Comparison of ENCODE assay signal across 8 cellular contexts in genomic region chr19:5718579-5719273, GRCh38. TPM values are rescaled to one million over a fixed set of nuclear protein-coding genes. Genes with fewer than 3 reads are reported as not detected.
DNase-seq lines count a peak whose midpoint lies in the region; ATAC-seq and TF ChIP-seq lines count a peak whose summit lies in the region.

No MANE protein-coding gene starts in this region.

- TSS peak; percentile 98 for BruUV-seq in PC-9 (replicated peaks; lab: Mats Ljungman, UMichigan)

- H3K4me1 ChIP-seq in PC-9 (replicated peaks; ENCODE audit: insufficient read depth) (peaks cover 9% of the 10 kb centered on the region), right lobe of liver (peaks cover 2 to 22% (median 11%) of the 10 kb centered on the region in 4 donors), stomach smooth muscle (ENCODE audit: control insufficient read depth, insufficient read depth, low read length) (peaks cover 28% of the 10 kb centered on the region)

- H3K27ac ChIP-seq in PC-9 (peak overlapping the region; percentile 99), right lobe of liver (peak overlapping the region; percentile 82 to 90 (median 89)), stomach smooth muscle (ENCODE audit: low read length) (no peak overlapping the region)

- H3K9ac ChIP-seq in stomach smooth muscle (ENCODE audit: low read length in 2 of 2): peak overlapping the region; percentile 77 to 84

- ATAC-seq in right lobe of liver (no peak), sciatic nerve (no peak)

- H3K4me3 ChIP-seq in PC-9 (peak overlapping the region; percentile 97), astrocyte of the cerebellum (ENCODE audit: low read depth, low read length) (peak overlapping the region; percentile 80), right lobe of liver (peak overlapping the region; percentile 83 to 100 (median 85)), stomach smooth muscle (ENCODE audit: low read length in 2 of 2) (peak overlapping the region; percentile 97 to 98)

- H3F3A ChIP-seq in PC-9 (ENCODE audit: insufficient read depth, low read depth): peaks cover 23% of the 10 kb centered on the region

- H3K9me3 ChIP-seq in PC-9 (ENCODE audit: insufficient read depth, low read depth) (no peaks in the 10 kb centered on the region), right lobe of liver (no peaks in the 10 kb centered on the region), stomach smooth muscle (ENCODE audit: control insufficient read depth in 2 of 2, low read length in 2 of 2) (no peaks in the 10 kb centered on the region)

- no peaks in the 10 kb centered on the region for H3K9me2 ChIP-seq in PC-9 (ENCODE audit: insufficient read depth)

- H2AFZ ChIP-seq in PC-9: no peak overlapping the region

- WGBS in right lobe of liver (ENCODE audit: insufficient coverage, low coverage, low lambda C conversion rate, missing lambda C conversion rate): 18% methylated on average over 10 of the region's 11 CpGs

- in situ Hi-C loops in astrocyte of the cerebellum (cut with HindIII; ENCODE audit: low sequenced_read_pairs): no loop called here

- no peaks in the 10 kb centered on the region for H3K27me3 ChIP-seq in PC-9 (ENCODE audit: insufficient read depth, low read depth)
- no peaks in the 10 kb centered on the region for H3K27me3 ChIP-seq in right lobe of liver
- H3K27me3 ChIP-seq in stomach smooth muscle (ENCODE audit: control insufficient read depth in 1 of 2, insufficient read depth in 2 of 2, low read length in 2 of 2): no peaks in the 10 kb centered on the region

- intact Hi-C loops in PC-9 (cut with micrococcal nuclease; ENCODE audit: unreplicated experiment): no loop called here
- intact Hi-C loops in right lobe of liver (cut with DNase I): no loop called here
- intact Hi-C loops in sciatic nerve (cut with DNase I): no loop called here

- peaks cover 56% of the 10 kb centered on the region for H3K79me2 ChIP-seq in PC-9 (ENCODE audit: low read depth)

- H4K20me1 ChIP-seq in PC-9 (ENCODE audit: insufficient read depth): peaks cover 32% of the 10 kb centered on the region

- peak; percentile 70 for DNase-seq in activated naive CD4-positive, alpha-beta T cell treated with Interleukin-2 at 50 U/mL for 16 hours
- DNase-seq in activated naive CD4-positive, alpha-beta T cell (lab: John Stamatoyannopoulos, UW): no peak
- DNase-seq in PC-9 (peak; percentile 39 to 70), astrocyte of the cerebellum (ENCODE audit: low read depth) (peak; percentile 23), right lobe of liver (no peak), NCI-H2029 (lab: John Stamatoyannopoulos, UW) (no peak), sciatic nerve (ENCODE audit: low spot score) (no peak)

- H3K36me3 ChIP-seq in PC-9 (ENCODE audit: low read depth): peaks cover 4% of the 10 kb centered on the region; the same call in 1 of the 2 replicates
- H3K36me3 ChIP-seq in right lobe of liver: peaks cover 0 to 3% (median under 1%) of the 10 kb centered on the region in 4 donors
- H3K36me3 ChIP-seq in stomach smooth muscle (ENCODE audit: control insufficient read depth in 2 of 2, insufficient read depth in 2 of 2, low read length in 2 of 2): peaks cover 6 to 10% of the 10 kb centered on the region in 2 donors

- POLR2A ChIA-PET in PC-9 (lab: Charles Lee; ENCODE audit: unreplicated experiment): interaction anchor here (0.5 to 0.7 kb wide), 3 partner anchors 29 to 422 kb away, joined by 3 to 6 read pairs (median 4); partner anchors contain the start of gene RPL36

- TF ChIP-seq CTCF in PC-9 (conservative IDR thresholded peaks at IDR 0.05): no peak
- TF ChIP-seq CTCF in astrocyte of the cerebellum (IDR thresholded peaks at IDR 0.05; ENCODE audit: low read depth, low read length, missing control alignments): no peak
- TF ChIP-seq CTCF in right lobe of liver (IDR thresholded peaks at IDR 0.05): no peak

- H3K4me2 ChIP-seq in PC-9: peak overlapping the region; percentile 97

- CTCF ChIA-PET in PC-9 (lab: Charles Lee): interaction anchor here (0.6 to 0.7 kb wide), 2 partner anchors 196 to 1145 kb away, joined by 4 to 9 read pairs; no protein-coding TSS in a partner anchor

- peak; percentile 31 for TF ChIP-seq POLR2A in right lobe of liver (IDR thresholded peaks at IDR 0.05)

RNA-seq across cellular contexts. Expression of gene LONP1, which starts 1.2 kb away (rescaled TPM):
- total RNA-seq in PC-9 (2021) (78.2 and 140 TPM in 2 replicates), right lobe of liver (100 to 1,000 TPM in 2 of 6 experiments, 10 to 100 TPM in 4; 54.5 to 123 (median 66.8) TPM), sciatic nerve (48.8 TPM)

RNA-seq across cellular contexts. Expression of gene CATSPERD, which starts 1.7 kb away (rescaled TPM):
- total RNA-seq in PC-9 (2021) (not detected in 2 replicates), right lobe of liver (not detected), sciatic nerve (not detected)

RNA-seq across cellular contexts. Expression of gene RPL36, which starts 28.6 kb away (rescaled TPM):
- total RNA-seq in PC-9 (2021) (772 and 787 TPM in 2 replicates), right lobe of liver (100 to 1,000 TPM; 232 to 283 (median 251) TPM), sciatic nerve (601 TPM)

RNA-seq across cellular contexts. Expression of gene HSD11B1L, which starts 37.9 kb away (rescaled TPM):
- total RNA-seq in PC-9 (2021) (7.5 and 11.9 TPM in 2 replicates), right lobe of liver (10 to 100 TPM in 1 of 6 experiments, 1 to 10 TPM in 5; 1.6 to 10.3 (median 4.0) TPM), sciatic nerve (3.7 TPM)

RNA-seq across cellular contexts. Expression of gene MICOS13, which starts 38.4 kb away (rescaled TPM):
- total RNA-seq in PC-9 (2021) (31.1 and 34.7 TPM in 2 replicates), right lobe of liver (10 to 100 TPM; 24.2 to 54.3 (median 33.7) TPM), sciatic nerve (35.9 TPM)

Comparison
In these comparisons a context has a peak if more than half of its experiments do, and no peak if none do; other contexts are left out.
1. DNase-seq: peak in activated naive CD4-positive, alpha-beta T cell treated with Interleukin-2 at 50 U/mL for 16 hours (single experiment), PC-9 (2 of 2) and astrocyte of the cerebellum (single experiment); none in activated naive CD4-positive, alpha-beta T cell (0 of 4), right lobe of liver (0 of 3), NCI-H2029 (single experiment) and sciatic nerve (single experiment).
2. Peak in every context shown above with its lines, with median percentiles within 50 percentile points of each other: H3K4me3 ChIP-seq.